Comparison of ENCODE assay signal across 8 cellular contexts in genomic region chr1:214446772-214447556, GRCh38.
DNase-seq lines count a peak whose midpoint lies in the region; ATAC-seq and TF ChIP-seq lines count a peak whose summit lies in the region.

No MANE protein-coding gene starts in this region.

- no peaks in the 10 kb centered on the region for H3K36me3 ChIP-seq in adrenal gland (replicated peaks in 1 of 2)

- no peaks in the 10 kb centered on the region for H3K9me3 ChIP-seq in adrenal gland (replicated peaks in 1 of 3)

- H3K4me1 ChIP-seq in foreskin keratinocyte (peaks cover 42% of the 10 kb centered on the region), adrenal gland (replicated peaks in 1 of 2) (peaks cover 0 to 14% of the 10 kb centered on the region in 2 donors)

- POLR2A ChIA-PET in RWPE1 (lab: Yijun Ruan, JAX; ENCODE audit: low non-redundant PET) = no interaction called here

- CTCF ChIA-PET in RWPE1 (lab: Yijun Ruan, JAX) = interaction anchor here (0.6 kb wide), 1 partner anchor 1431 kb away, joined by 4 read pairs; no protein-coding TSS in a partner anchor

- TF ChIP-seq CTCF in RWPE1 (conservative IDR thresholded peaks at IDR 0.05; ENCODE audit: low read depth) (no peak), foreskin keratinocyte (conservative IDR thresholded peaks at IDR 0.05) (no peak), adrenal gland (IDR thresholded peaks at IDR 0.05) (no peak)

- peak; percentile 80 for ATAC-seq in GM18498 (IDR thresholded peaks at IDR 0.05; ENCODE audit: unreplicated experiment)
- peak; percentile 69 for ATAC-seq in HG02981 (IDR thresholded peaks at IDR 0.05; ENCODE audit: unreplicated experiment)
- ATAC-seq in foreskin keratinocyte = peak; percentile 94

- peak; percentile 98 for DNase-seq in RWPE1 (ENCODE audit: low spot score)
- DNase-seq in foreskin keratinocyte = peak; percentile 100
- DNase-seq in skeletal muscle cell (ENCODE audit: low read depth) = peak; percentile 82
- no peak for DNase-seq in adrenal gland
- DNase-seq in DMS114 treated with DMSO at 0.1 percent for 48 hours (lab: John Stamatoyannopoulos, UW; ENCODE audit: unreplicated experiment) = no peak
- DNase-seq in GM19240 (ENCODE audit: insufficient read length, low spot score) = no peak

- peak overlapping the region; percentile 86 for H3K27ac ChIP-seq in RWPE1
- peak overlapping the region; percentile 93 for H3K27ac ChIP-seq in foreskin keratinocyte
- no peak overlapping the region for H3K27ac ChIP-seq in adrenal gland

- TF ChIP-seq POLR2A in adrenal gland (IDR thresholded peaks at IDR 0.05) = no peak

- H3K4me3 ChIP-seq in skeletal muscle cell (ENCODE audit: low read depth, low read length) = no peak overlapping the region
- H3K4me3 ChIP-seq in adrenal gland = no peak overlapping the region

- intact Hi-C loops in adrenal gland (cut with DNase I) = no loop called here

- WGBS in adrenal gland, 4 donors = 86 to 91% (median 88%) methylated on average over 8 of the region's 8 CpGs

- H3K27me3 ChIP-seq in foreskin keratinocyte = no peaks in the 10 kb centered on the region
- H3K27me3 ChIP-seq in adrenal gland = no peaks in the 10 kb centered on the region

Comparison
In these comparisons a context has a peak if more than half of its experiments do, and no peak if none do; other contexts are left out.
1. DNase-seq: peak in RWPE1 (single experiment), foreskin keratinocyte (2 of 2) and skeletal muscle cell (single experiment); none in adrenal gland (0 of 7), DMS114 treated with DMSO at 0.1 percent for 48 hours (single experiment) and GM19240 (single experiment).
2. H3K27ac ChIP-seq: peak in RWPE1 (single experiment) and foreskin keratinocyte (single experiment); none in adrenal gland (0 of 5).
3. Peak in every context shown above with its lines, with median percentiles within 50 percentile points of each other: ATAC-seq.